In genomic region chr3:55269636-55270035, GRCh38 we compare ENCODE assay signal across 23 cellular contexts.
"Had no signal": no experiment of that assay in that cellular context is flagged by ENCODE, and none has a peak within 500 bp of the region (broad histone marks: within the 10 kb centered on the region; RNA-seq: fewer than 3 reads in every experiment).

No MANE protein-coding gene starts in this region.

- H3K36me3 ChIP-seq: MG63, SJCRH30 had no signal

- H3K27me3 ChIP-seq: MG63, SJCRH30 had no signal

- H3K9me3 ChIP-seq: MG63, SJCRH30 had no signal

- H3K4me3 ChIP-seq: MG63, SJCRH30 had no signal

- ATAC-seq: Panc1, PC-3, Right ventricle myocardium inferior, SK-N-SH treated with all-trans-retinoic acid at 6 μM for 48 hours had no signal

- H3K27ac ChIP-seq: SJCRH30 had no signal

- DNase-seq: Karpas-422, KG1, MG63, NCI-H1092, NCI-H1105 treated with DMSO at 0.1 percent for 48 hours, NCI-H1417 treated with DMSO at 0.1 percent for 48 hours, NCI-H146, NCI-H1694 treated with DMSO at 0.1 percent for 48 hours, NCI-H1930, NCI-H2081, NCI-H2107, NCI-H226, NCI-H446, NCI-H510A, NCI-H524 treated with DMSO at 0.1 percent for 48 hours, NCI-H69, NCI-H774, PC-3, SHP77 treated with DMSO at 0.1 percent for 48 hours, SJCRH30 had no signal

- H3K4me1 ChIP-seq: SJCRH30 had no signal
